In the genomic region with DNA sequence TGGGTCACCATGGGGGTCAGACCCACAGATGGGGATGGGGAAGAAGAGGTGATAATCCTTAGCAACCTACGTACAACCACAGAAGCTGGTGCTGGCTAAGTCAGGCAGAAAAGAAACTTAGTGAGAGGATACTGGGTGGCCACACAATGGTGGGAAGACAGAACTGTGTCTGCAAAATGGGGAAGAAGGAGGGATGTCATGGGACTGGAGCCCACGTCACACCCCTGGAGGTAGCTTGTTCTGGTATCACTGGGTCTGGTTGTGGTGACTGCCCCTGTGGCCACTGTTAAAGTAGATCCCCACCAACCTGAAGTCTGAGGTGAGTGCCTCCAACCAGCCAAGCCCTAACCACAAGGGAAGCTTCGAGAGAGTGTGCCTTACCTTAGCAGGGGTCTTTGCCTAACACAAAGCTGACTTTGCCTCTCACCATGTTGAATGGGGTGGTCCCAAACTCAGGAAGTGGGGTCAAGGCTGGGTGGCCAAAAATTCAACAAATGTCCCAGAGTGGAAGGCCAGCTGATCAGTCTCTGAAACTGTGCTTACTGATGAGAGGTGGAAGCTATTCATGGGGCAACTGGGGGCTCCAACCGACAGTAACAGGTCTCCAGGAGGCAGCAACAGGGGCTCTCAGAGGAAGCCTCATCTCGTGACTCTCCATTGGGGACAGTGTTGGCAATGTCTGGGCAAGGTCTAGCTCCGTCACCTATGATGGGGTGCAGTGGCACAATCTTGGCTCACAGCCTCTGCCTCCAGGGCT, we compare ENCODE assay signal across 29 cellular contexts.
DNase-seq lines count a peak whose midpoint lies in the region; ATAC-seq, FAIRE-seq and TF ChIP-seq lines count a peak whose summit lies in the region.
"Had no signal": no experiment of that assay in that cellular context is flagged by ENCODE, and none has a peak within 500 bp of the region (broad histone marks: within the 10 kb centered on the region; RNA-seq: fewer than 3 reads in every experiment).

No MANE protein-coding gene starts in this region.

- no peak for DNase-seq in activated naive CD4-positive, alpha-beta T cell treated with anti-CD3 and anti-CD28 coated beads, Interleukin-2, amount 50 U/mL, for 72 hours (ENCODE audit: low spot score in 2 of 2)
- no peak for DNase-seq in activated naive CD4-positive, alpha-beta T cell treated with anti-CD3 and anti-CD28 coated beads for 36 hours
- DNase-seq in T-helper 17 cell, result no peak
- no peak for DNase-seq in memory B cell (ENCODE audit: low spot score in 2 of 2)
- no peak for DNase-seq in H9
- DNase-seq in activated CD4-positive, alpha-beta T cell treated with anti-CD3 and anti-CD28 coated beads, Interleukin-2, amount 10 ng/mL, durations not matched to agents 7 days and 5 days, result no peak
- no peak for DNase-seq in D721Med (ENCODE audit: insufficient read length, low spot score)
- no peak for DNase-seq in activated T-helper 1 cell treated with anti-CD3 and anti-CD28 coated beads, Interleukin-12 subunit alpha, Interleukin-12 subunit beta, Interleukin-2, Interleukin-4 antibody, amounts not matched to agents 30 ng/mL and 10 ng/mL and 1 ng/mL, durations not matched to agents 14 hours and 24 hours and 36 hours (ENCODE audit: low spot score)
- DNase-seq: activated CD4-positive, alpha-beta T cell treated with anti-CD3 and anti-CD28 coated beads for 36 hours; activated gamma-delta T cell treated with Interleukin-2 at 50 U/mL for 16 hours; amniotic stem cell; Calu3; CD4-positive, CD25-positive, alpha-beta regulatory T cell; dermis blood vessel endothelial cell; DMS79 treated with DMSO at 0.1 percent for 48 hours; GF-D8; glutamatergic neuron; NCI-H1092 treated with DMSO at 0.1 percent for 48 hours; NCI-H187; NCI-H2171 treated with DMSO at 0.1 percent for 48 hours; NCI-H524; Right ventricle myocardium superior; stimulated activated CD4-positive, alpha-beta T cell treated with anti-CD3 and anti-CD28 coated beads, Interleukin-4, amount 100 ng/mL, for 4 hours had no signal

- H2AFZ ChIP-seq in H9 (ENCODE audit: low read length), result no peak overlapping the region

- ATAC-seq in activated naive CD4-positive, alpha-beta T cell treated with anti-CD3 and anti-CD28 coated beads, Interleukin-2, amount 50 U/mL, for 72 hours, result no peak
- ATAC-seq in T-helper 17 cell (no peak), memory B cell (ENCODE audit: low read depth) (peak; percentile 84)
- ATAC-seq: activated CD4-positive, alpha-beta T cell treated with anti-CD3 and anti-CD28 coated beads for 36 hours; esophagus mucosa; K562 had no signal

- peaks cover 5 to 20% of the 10 kb centered on the region in 2 donors for H3K36me3 Mint-ChIP-seq in activated naive CD4-positive, alpha-beta T cell treated with anti-CD3 and anti-CD28 coated beads, Interleukin-2, amount 50 U/mL, for 72 hours
- H3K36me3 Mint-ChIP-seq in activated naive CD4-positive, alpha-beta T cell treated with anti-CD3 and anti-CD28 coated beads for 36 hours (ENCODE audit: low read depth), result peaks cover 2% of the 10 kb centered on the region
- H3K36me3 Mint-ChIP-seq in T-helper 17 cell (ENCODE audit: low read depth), result no peaks in the 10 kb centered on the region
- peaks cover 20% of the 10 kb centered on the region for H3K36me3 Mint-ChIP-seq in memory B cell
- peaks cover 17 to 23% (median 17%) of the 10 kb centered on the region in 3 experiments for H3K36me3 Mint-ChIP-seq in H9 (ENCODE audit: insufficient read depth in 1 of 3, low read depth in 3 of 3)
- H3K36me3 Mint-ChIP-seq in activated CD4-positive, alpha-beta T cell treated with anti-CD3 and anti-CD28 coated beads, Interleukin-2, amount 10 ng/mL, durations not matched to agents 7 days and 5 days (ENCODE audit: low read depth), result peaks cover 14% of the 10 kb centered on the region
- peaks cover 6% of the 10 kb centered on the region for H3K36me3 Mint-ChIP-seq in activated T-helper 1 cell treated with anti-CD3 and anti-CD28 coated beads, Interleukin-12 subunit alpha, Interleukin-12 subunit beta, Interleukin-2, Interleukin-4 antibody, amounts not matched to agents 30 ng/mL and 10 ng/mL and 1 ng/mL, durations not matched to agents 14 hours and 24 hours and 36 hours (ENCODE audit: low read depth)
- H3K36me3 Mint-ChIP-seq: type B pancreatic cell had no signal

- H4K8ac ChIP-seq in H9 (replicated peaks; ENCODE audit: insufficient read length, low read depth, low read length), result no peak overlapping the region

- no peak overlapping the region for H4K91ac ChIP-seq in H9 (ENCODE audit: insufficient read length, low read depth, low read length)

- peak overlapping the region; percentile 45 to 65 for H3K27ac Mint-ChIP-seq in activated naive CD4-positive, alpha-beta T cell treated with anti-CD3 and anti-CD28 coated beads, Interleukin-2, amount 50 U/mL, for 72 hours
- H3K27ac Mint-ChIP-seq in activated naive CD4-positive, alpha-beta T cell treated with anti-CD3 and anti-CD28 coated beads for 36 hours, result no peak overlapping the region
- H3K27ac Mint-ChIP-seq in T-helper 17 cell, result peak overlapping the region; percentile 67
- peak overlapping the region; percentile 6 for H3K27ac Mint-ChIP-seq in memory B cell
- H3K27ac Mint-ChIP-seq in H9, result peak overlapping the region in 1 of 3 experiments; percentile 13; a peak in 1 of 7 replicates
- no peak overlapping the region for H3K27ac Mint-ChIP-seq in activated CD4-positive, alpha-beta T cell treated with anti-CD3 and anti-CD28 coated beads, Interleukin-2, amount 10 ng/mL, durations not matched to agents 7 days and 5 days
- H3K27ac Mint-ChIP-seq in activated T-helper 1 cell treated with anti-CD3 and anti-CD28 coated beads, Interleukin-12 subunit alpha, Interleukin-12 subunit beta, Interleukin-2, Interleukin-4 antibody, amounts not matched to agents 30 ng/mL and 10 ng/mL and 1 ng/mL, durations not matched to agents 14 hours and 24 hours and 36 hours, result no peak overlapping the region
- H3K27ac Mint-ChIP-seq: activated CD4-positive, alpha-beta T cell treated with anti-CD3 and anti-CD28 coated beads for 36 hours; brain; type B pancreatic cell had no signal

- no peak overlapping the region for H3K23ac ChIP-seq in H9 (ENCODE audit: insufficient read length, low read depth, low read length)

- no peaks in the 10 kb centered on the region for H3K23me2 ChIP-seq in H9 (ENCODE audit: insufficient read length, low read depth, low read length, poor library complexity, severe bottlenecking)

- no peak overlapping the region for H2BK120ac ChIP-seq in H9 (ENCODE audit: low read depth, low read length, poor library complexity, severe bottlenecking)

- no peaks in the 10 kb centered on the region for H3K9me3 ChIP-seq in T-helper 17 cell (ENCODE audit: control insufficient read depth, low read length, poor library complexity, severe bottlenecking)
- peaks cover 3% of the 10 kb centered on the region for H3K9me3 ChIP-seq in H9 (ENCODE audit: control insufficient read depth, low read depth, low read length)
- H3K9me3 ChIP-seq: neutrophil, prostate gland had no signal

- no peak overlapping the region for H2AK5ac ChIP-seq in H9 (ENCODE audit: insufficient read length, low read length)

- no peak overlapping the region for H2BK15ac ChIP-seq in H9 (ENCODE audit: low read depth, low read length)

- no peaks in the 10 kb centered on the region for H3K4me1 Mint-ChIP-seq in activated naive CD4-positive, alpha-beta T cell treated with anti-CD3 and anti-CD28 coated beads for 36 hours (ENCODE audit: low read depth)
- peaks cover 2% of the 10 kb centered on the region for H3K4me1 Mint-ChIP-seq in T-helper 17 cell
- H3K4me1 Mint-ChIP-seq in memory B cell, result peaks cover 32% of the 10 kb centered on the region
- H3K4me1 Mint-ChIP-seq in H9, result peaks cover 4 to 7% of the 10 kb centered on the region in 2 experiments; a peak in 3 of 4 replicates
- peaks cover 2% of the 10 kb centered on the region for H3K4me1 Mint-ChIP-seq in activated CD4-positive, alpha-beta T cell treated with anti-CD3 and anti-CD28 coated beads, Interleukin-2, amount 10 ng/mL, durations not matched to agents 7 days and 5 days
- H3K4me1 Mint-ChIP-seq in activated T-helper 1 cell treated with anti-CD3 and anti-CD28 coated beads, Interleukin-12 subunit alpha, Interleukin-12 subunit beta, Interleukin-2, Interleukin-4 antibody, amounts not matched to agents 30 ng/mL and 10 ng/mL and 1 ng/mL, durations not matched to agents 14 hours and 24 hours and 36 hours (ENCODE audit: low read depth), result peaks cover 12% of the 10 kb centered on the region
- H3K4me1 Mint-ChIP-seq: activated CD4-positive, alpha-beta T cell treated with anti-CD3 and anti-CD28 coated beads for 36 hours had no signal

- H3K79me2 ChIP-seq in H9 (ENCODE audit: insufficient read depth, low read length), result no peaks in the 10 kb centered on the region

- no peak overlapping the region for H2BK12ac ChIP-seq in H9 (ENCODE audit: insufficient read length, low read depth, low read length)

- no peak overlapping the region for H4K5ac ChIP-seq in H9 (ENCODE audit: insufficient read length, low read depth, low read length)

- H3K4me3 Mint-ChIP-seq in activated naive CD4-positive, alpha-beta T cell treated with anti-CD3 and anti-CD28 coated beads for 36 hours, result no peak overlapping the region
- H3K4me3 Mint-ChIP-seq in T-helper 17 cell (no peak overlapping the region), memory B cell (no peak overlapping the region), H9 (no peak overlapping the region)
- H3K4me3 Mint-ChIP-seq in activated CD4-positive, alpha-beta T cell treated with anti-CD3 and anti-CD28 coated beads, Interleukin-2, amount 10 ng/mL, durations not matched to agents 7 days and 5 days, result no peak overlapping the region
- H3K4me3 Mint-ChIP-seq in activated T-helper 1 cell treated with anti-CD3 and anti-CD28 coated beads, Interleukin-12 subunit alpha, Interleukin-12 subunit beta, Interleukin-2, Interleukin-4 antibody, amounts not matched to agents 30 ng/mL and 10 ng/mL and 1 ng/mL, durations not matched to agents 14 hours and 24 hours and 36 hours, result no peak overlapping the region
- H3K4me3 Mint-ChIP-seq: activated CD4-positive, alpha-beta T cell treated with anti-CD3 and anti-CD28 coated beads for 36 hours; brain; type B pancreatic cell had no signal

- no peak overlapping the region for H3K4me2 ChIP-seq in H9 (ENCODE audit: insufficient read depth, insufficient read length, low read length)

- CTCF ChIA-PET in activated naive CD4-positive, alpha-beta T cell treated with anti-CD3 and anti-CD28 coated beads for 36 hours (lab: Charles Lee), result interaction anchor here (0.6 to 1.5 kb wide), 3 partner anchors 116 to 169 kb away, joined by 4 to 6 read pairs (median 5); no protein-coding TSS in a partner anchor
- CTCF ChIA-PET in activated CD4-positive, alpha-beta T cell treated with anti-CD3 and anti-CD28 coated beads, Interleukin-2, amount 10 ng/mL, durations not matched to agents 7 days and 5 days (lab: Charles Lee), result interaction anchor here (0.9 to 2.2 kb wide), 8 partner anchors 11 to 107 kb away, joined by 3 to 6 read pairs (median 4); a partner anchor contains a TSS

- no peak for FAIRE-seq in D721Med (lab: Jason Lieb, UNC)
- FAIRE-seq: K562 had no signal

- TF ChIP-seq CTCF in H9 (conservative IDR thresholded peaks at IDR 0.05) (no peak), D721Med (IDR thresholded peaks at IDR 0.05; ENCODE audit: insufficient read depth, missing control alignments) (no peak)

- H3K4ac ChIP-seq in H9 (ENCODE audit: low read depth, low read length), result no peak overlapping the region

- intact Hi-C loops in activated naive CD4-positive, alpha-beta T cell treated with anti-CD3 and anti-CD28 coated beads for 36 hours (cut with micrococcal nuclease), result no loop called here
- intact Hi-C loops in activated T-helper 1 cell treated with anti-CD3 and anti-CD28 coated beads, Interleukin-12 subunit alpha, Interleukin-12 subunit beta, Interleukin-2, Interleukin-4 antibody, amounts not matched to agents 30 ng/mL and 10 ng/mL and 1 ng/mL, durations not matched to agents 14 hours and 24 hours and 36 hours (cut with micrococcal nuclease), result no loop called here

- H3T11ph ChIP-seq in H9 (ENCODE audit: low read length), result no peak overlapping the region

- no peaks in the 10 kb centered on the region for H3K27me3 ChIP-seq in H9 (ENCODE audit: insufficient read depth, low read length)
- H3K27me3 ChIP-seq: neutrophil had no signal

- H3K4me1 ChIP-seq in H9 (ENCODE audit: insufficient read depth, low read length), result 0 out of 2 replicates have a peak, but pooled peaks cover 2% of the 10 kb centered on the region
- H3K4me1 ChIP-seq: prostate gland had no signal

- H3K27ac ChIP-seq in H9 (ENCODE audit: insufficient read length, low read depth, low read length), result no peak overlapping the region
- H3K27ac ChIP-seq: neutrophil, prostate gland had no signal

- no peaks in the 10 kb centered on the region for H3K79me1 ChIP-seq in H9 (ENCODE audit: insufficient read depth, low read depth, low read length, poor library complexity, severe bottlenecking)

- H3K56ac ChIP-seq in H9 (ENCODE audit: insufficient read length, low read depth, low read length), result no peak overlapping the region

- no peaks in the 10 kb centered on the region for H3K27me3 Mint-ChIP-seq in activated naive CD4-positive, alpha-beta T cell treated with anti-CD3 and anti-CD28 coated beads for 36 hours (ENCODE audit: low read depth)
- H3K27me3 Mint-ChIP-seq in T-helper 17 cell (no peaks in the 10 kb centered on the region), memory B cell (no peaks in the 10 kb centered on the region), H9 (ENCODE audit: low read depth) (peaks cover 30% of the 10 kb centered on the region)
- peaks cover 1% of the 10 kb centered on the region for H3K27me3 Mint-ChIP-seq in activated CD4-positive, alpha-beta T cell treated with anti-CD3 and anti-CD28 coated beads, Interleukin-2, amount 10 ng/mL, durations not matched to agents 7 days and 5 days
- no peaks in the 10 kb centered on the region for H3K27me3 Mint-ChIP-seq in activated T-helper 1 cell treated with anti-CD3 and anti-CD28 coated beads, Interleukin-12 subunit alpha, Interleukin-12 subunit beta, Interleukin-2, Interleukin-4 antibody, amounts not matched to agents 30 ng/mL and 10 ng/mL and 1 ng/mL, durations not matched to agents 14 hours and 24 hours and 36 hours (ENCODE audit: insufficient read depth)
- H3K27me3 Mint-ChIP-seq: activated CD4-positive, alpha-beta T cell treated with anti-CD3 and anti-CD28 coated beads for 36 hours; CD4-positive, CD25-positive, alpha-beta regulatory T cell; type B pancreatic cell had no signal

- POLR2A ChIA-PET in activated CD4-positive, alpha-beta T cell treated with anti-CD3 and anti-CD28 coated beads, Interleukin-2, amount 10 ng/mL, durations not matched to agents 7 days and 5 days (lab: Charles Lee), result interaction anchor here (0.6 to 0.7 kb wide), 2 partner anchors 93 to 176 kb away, joined by 3 to 4 read pairs; no protein-coding TSS in a partner anchor

- no peak overlapping the region for H2BK20ac ChIP-seq in H9 (ENCODE audit: low read depth, low read length, poor library complexity, severe bottlenecking)

- H3K9ac ChIP-seq in H9 (ENCODE audit: extremely low read depth, insufficient read length, low read length), result no peak overlapping the region

- peaks cover 0 to 15% of the 10 kb centered on the region in 2 donors for H3K9me3 Mint-ChIP-seq in activated naive CD4-positive, alpha-beta T cell treated with anti-CD3 and anti-CD28 coated beads, Interleukin-2, amount 50 U/mL, for 72 hours
- peaks cover 9% of the 10 kb centered on the region for H3K9me3 Mint-ChIP-seq in activated naive CD4-positive, alpha-beta T cell treated with anti-CD3 and anti-CD28 coated beads for 36 hours
- H3K9me3 Mint-ChIP-seq in memory B cell (peaks cover 3% of the 10 kb centered on the region), H9 (peaks cover 25 to 29% of the 10 kb centered on the region in 2 experiments)
- peaks cover 10% of the 10 kb centered on the region for H3K9me3 Mint-ChIP-seq in activated CD4-positive, alpha-beta T cell treated with anti-CD3 and anti-CD28 coated beads, Interleukin-2, amount 10 ng/mL, durations not matched to agents 7 days and 5 days
- H3K9me3 Mint-ChIP-seq in activated T-helper 1 cell treated with anti-CD3 and anti-CD28 coated beads, Interleukin-12 subunit alpha, Interleukin-12 subunit beta, Interleukin-2, Interleukin-4 antibody, amounts not matched to agents 30 ng/mL and 10 ng/mL and 1 ng/mL, durations not matched to agents 14 hours and 24 hours and 36 hours, result peaks cover 17% of the 10 kb centered on the region

- H3K18ac ChIP-seq in H9 (ENCODE audit: insufficient read length, low read depth, low read length), result no peak overlapping the region

- no peak overlapping the region for H2BK5ac ChIP-seq in H9 (ENCODE audit: insufficient read length, low read length)

- no peaks in the 10 kb centered on the region for H4K20me1 ChIP-seq in H9 (ENCODE audit: control insufficient read depth, insufficient read depth, insufficient read length)

- no CpG with 5 or more reads among the region's 6 CpGs for WGBS in H9 (ENCODE audit: extremely low coverage, insufficient read length, low lambda C conversion rate)

- no peak overlapping the region for H3K14ac ChIP-seq in H9 (ENCODE audit: insufficient read depth, low read length)

Comparison
In these comparisons a context has a peak if more than half of its experiments do, and no peak if none do; other contexts are left out.
1. H3K27ac Mint-ChIP-seq: peak in activated naive CD4-positive, alpha-beta T cell treated with anti-CD3 and anti-CD28 coated beads, Interleukin-2, amount 50 U/mL, for 72 hours (2 of 2), T-helper 17 cell (single experiment) and memory B cell (single experiment); none in activated naive CD4-positive, alpha-beta T cell treated with anti-CD3 and anti-CD28 coated beads for 36 hours (single experiment), activated CD4-positive, alpha-beta T cell treated with anti-CD3 and anti-CD28 coated beads, Interleukin-2, amount 10 ng/mL, durations not matched to agents 7 days and 5 days (single experiment) and activated T-helper 1 cell treated with anti-CD3 and anti-CD28 coated beads, Interleukin-12 subunit alpha, Interleukin-12 subunit beta, Interleukin-2, Interleukin-4 antibody, amounts not matched to agents 30 ng/mL and 10 ng/mL and 1 ng/mL, durations not matched to agents 14 hours and 24 hours and 36 hours (single experiment).